Comparison of ENCODE assay signal across 10 cellular contexts in the genomic region with DNA sequence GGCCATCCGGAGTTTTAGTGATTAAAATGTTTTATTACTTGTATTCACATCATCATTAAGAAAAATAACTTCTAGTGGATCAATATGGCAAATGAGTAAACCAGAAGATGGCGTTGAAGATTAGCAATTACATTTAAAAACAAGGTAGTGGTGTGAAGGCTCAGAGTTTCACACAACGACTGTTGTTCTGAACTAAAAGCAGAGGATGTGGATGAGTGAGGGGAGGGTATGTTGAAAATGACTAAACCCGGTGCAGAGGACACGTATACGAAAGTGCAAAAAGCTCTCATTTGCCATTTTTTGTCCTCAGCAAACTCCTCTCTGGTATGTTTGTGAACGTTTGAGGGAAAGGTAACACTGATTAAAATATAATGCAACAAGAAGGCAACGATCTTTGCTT. TPM values are rescaled to one million over a fixed set of nuclear protein-coding genes. Genes with fewer than 3 reads are reported as not detected.
DNase-seq lines count a peak whose midpoint lies in the region; ATAC-seq, FAIRE-seq and TF ChIP-seq lines count a peak whose summit lies in the region.
"Had no signal": no experiment of that assay in that cellular context is flagged by ENCODE, and none has a peak within 500 bp of the region (broad histone marks: within the 10 kb centered on the region; RNA-seq: fewer than 3 reads in every experiment).

No MANE protein-coding gene starts in this region.

- dilution Hi-C loops in mammary epithelial cell (cut with HindIII; ENCODE audit: low sequenced_read_pairs), result loop anchor here (5.0 kb wide), 1 partner anchor 58 kb away; no protein-coding TSS in a partner anchor

- TF ChIP-seq CTCF in Loucy (conservative IDR thresholded peaks at IDR 0.05; ENCODE audit: low read length) (peak; percentile 49), mammary epithelial cell (conservative IDR thresholded peaks at IDR 0.05 in 1 of 2, IDR thresholded peaks at IDR 0.05 in 1 of 2; ENCODE audit: extremely low read depth in 1 of 2, insufficient read depth in 1 of 2, low read depth in 1 of 2, low read length in 2 of 2) (no peak), pancreas (IDR thresholded peaks at IDR 0.05) (no peak)

- no peaks in the 10 kb centered on the region for H3F3A ChIP-seq in Loucy (ENCODE audit: low read depth)

- peaks cover 0 to 2% (median 0%) of the 10 kb centered on the region in 7 donors for H3K9me3 Mint-ChIP-seq in naive B cell

- peaks cover 24 to 31% (median 27%) of the 10 kb centered on the region in 3 donors for H3K4me1 Mint-ChIP-seq in naive B cell

- H3K9me3 ChIP-seq in Loucy (ENCODE audit: insufficient read depth, low read depth, low read length) (no peaks in the 10 kb centered on the region), mammary epithelial cell (replicated peaks; ENCODE audit: insufficient read depth, low read length) (no peaks in the 10 kb centered on the region), pancreas (no peaks in the 10 kb centered on the region)
- H3K9me3 ChIP-seq: neutrophil had no signal

- ATAC-seq in GM18502 (IDR thresholded peaks at IDR 0.05; ENCODE audit: poor library complexity, unreplicated experiment) (peak; percentile 39), GM21447 (IDR thresholded peaks at IDR 0.05; ENCODE audit: unreplicated experiment) (peak; percentile 49), naive B cell (ENCODE audit: low read depth in 2 of 2) (no peak), GM21526 (IDR thresholded peaks at IDR 0.05; ENCODE audit: low FRiP score, unreplicated experiment) (no peak), pancreas (no peak)

- CTCF ChIA-PET in mammary epithelial cell (lab: Charles Lee; ENCODE audit: low non-redundant PET), result no interaction called here

- peak overlapping the region in 4 of 8 donors; percentile 6 to 96 (median 72) for H3K4me3 Mint-ChIP-seq in naive B cell

- 64% methylated on average over 8 of the region's 8 CpGs for WGBS in mammary epithelial cell (ENCODE audit: low coverage, missing lambda C conversion rate)
- 20 to 21% methylated on average over 8 of the region's 8 CpGs for WGBS in pancreas, 2 donors

- no TSS peak for BruUV-seq in mammary epithelial cell (replicated peaks; lab: Mats Ljungman, UMichigan)

- intact Hi-C loops in mammary epithelial cell (cut with micrococcal nuclease) (no loop called here), pancreas (cut with DNase I) (no loop called here)

- no peak overlapping the region for H3K4me3 ChIP-seq in Loucy (ENCODE audit: low read length, poor library complexity, severe bottlenecking)
- H3K4me3 ChIP-seq in mammary epithelial cell (replicated peaks in 1 of 3; ENCODE audit: insufficient read depth in 1 of 3, low read depth in 2 of 3, low read length in 3 of 3), result no peak overlapping the region
- no peak overlapping the region for H3K4me3 ChIP-seq in pancreas

- peak overlapping the region in 4 of 6 donors; percentile 29 to 98 (median 57) for H3K27ac Mint-ChIP-seq in naive B cell

- no peak for DNase-seq in naive B cell
- DNase-seq in mammary epithelial cell, result no peak
- no peak for DNase-seq in pancreas
- DNase-seq: NCI-H2227 treated with DMSO at 0.1 percent for 48 hours had no signal

- in situ Hi-C loops in mammary epithelial cell (cut with MboI; ENCODE audit: low sequenced_read_pairs in 2 of 2), result no loop called here

- H3K27ac ChIP-seq in mammary epithelial cell (ENCODE audit: insufficient read depth, low read depth, low read length), result no peak overlapping the region
- no peak overlapping the region for H3K27ac ChIP-seq in pancreas
- H3K27ac ChIP-seq: HL-60, neutrophil had no signal

- H3K27me3 ChIP-seq in Loucy (ENCODE audit: insufficient read depth, low read length, poor library complexity, severe bottlenecking), result no peaks in the 10 kb centered on the region
- H3K27me3 ChIP-seq in mammary epithelial cell (ENCODE audit: insufficient read depth, low read length), result peaks cover 47% of the 10 kb centered on the region
- H3K27me3 ChIP-seq in pancreas, result peaks cover 0 to 48% (median 12%) of the 10 kb centered on the region in 4 donors

- no peak overlapping the region for H2AFZ ChIP-seq in Loucy (ENCODE audit: low read length)
- no peak overlapping the region for H2AFZ ChIP-seq in mammary epithelial cell (ENCODE audit: low read depth, low read length)

- H3K4me1 ChIP-seq in Loucy (ENCODE audit: insufficient read depth, low read length, poor library complexity, severe bottlenecking) (peaks cover under 1% of the 10 kb centered on the region), mammary epithelial cell (ENCODE audit: insufficient read depth, low read length) (peaks cover 16% of the 10 kb centered on the region), pancreas (peaks cover 0 to 12% (median 0%) of the 10 kb centered on the region in 3 donors)

- no peaks in the 10 kb centered on the region for H3K79me2 ChIP-seq in Loucy (ENCODE audit: insufficient read depth, low read length)
- H3K79me2 ChIP-seq in mammary epithelial cell (ENCODE audit: insufficient read depth, low read length), result no peaks in the 10 kb centered on the region

- H3K4me2 ChIP-seq in Loucy (ENCODE audit: low read depth, low read length, poor library complexity, severe bottlenecking), result no peak overlapping the region
- no peak overlapping the region for H3K4me2 ChIP-seq in mammary epithelial cell (ENCODE audit: insufficient read depth, low read depth, low read length)

- H4K20me1 ChIP-seq in Loucy (ENCODE audit: insufficient read depth, low read length, poor library complexity, severe bottlenecking) (no peaks in the 10 kb centered on the region), mammary epithelial cell (ENCODE audit: insufficient read depth, low read length) (peaks cover 9% of the 10 kb centered on the region)

- no peak for FAIRE-seq in pancreas (lab: Jason Lieb, UNC)

- H3K9me2 ChIP-seq in Loucy (replicated peaks; ENCODE audit: low read depth, low read length), result no peaks in the 10 kb centered on the region

- peaks cover 8 to 12% (median 10%) of the 10 kb centered on the region in 3 donors for H3K27me3 Mint-ChIP-seq in naive B cell

- peaks cover 5 to 9% of the 10 kb centered on the region in 2 donors for H3K36me3 Mint-ChIP-seq in naive B cell

- H3K36me3 ChIP-seq in Loucy (ENCODE audit: insufficient read depth, low read length), result no peaks in the 10 kb centered on the region
- no peaks in the 10 kb centered on the region for H3K36me3 ChIP-seq in mammary epithelial cell (ENCODE audit: insufficient read depth, low read length)
- H3K36me3 ChIP-seq in pancreas, result no peaks in the 10 kb centered on the region
- H3K36me3 ChIP-seq: neutrophil had no signal

- H3K9ac ChIP-seq in Loucy (ENCODE audit: low read depth, low read length, poor library complexity, severe bottlenecking) (no peak overlapping the region), mammary epithelial cell (ENCODE audit: insufficient read depth, low read length) (no peak overlapping the region)

RNA-seq across cellular contexts. Expression of gene IRF4, which starts 1.9 kb away (rescaled TPM):
- 10 to 100 TPM; 20.8 to 45.7 (median 34.9) TPM for polyA plus RNA-seq in naive B cell (ENCODE audit: low read depth in 6 of 6)
- total RNA-seq in mammary epithelial cell, result not detected
- polyA plus RNA-seq in mammary epithelial cell, result 0.01 TPM
- not detected for polyA minus RNA-seq in mammary epithelial cell
- 1 to 10 TPM in 3 of 6 donors, under 1 TPM in 3; 0.09 to 3.8 (median 0.86) TPM for total RNA-seq in pancreas
- polyA plus RNA-seq in pancreas, result under 1 TPM; 0.04 to 0.05 TPM

Comparison
In these comparisons a context has a peak if more than half of its experiments do, and no peak if none do; other contexts are left out.
1. ATAC-seq: peak in GM18502 (single experiment) and GM21447 (single experiment); none in naive B cell (0 of 2), GM21526 (single experiment) and pancreas (0 of 4).
2. RNA of gene IRF4, which starts 1.9 kb away (polyA plus RNA-seq): 20.8 to 45.7 TPM in naive B cell; 0.04 to 0.05 TPM in pancreas and 0.01 TPM in mammary epithelial cell (single experiment); every median in the first group is over 10 times any median in the second.